ENCODE assay signal across 16 cellular contexts in the genomic region with DNA sequence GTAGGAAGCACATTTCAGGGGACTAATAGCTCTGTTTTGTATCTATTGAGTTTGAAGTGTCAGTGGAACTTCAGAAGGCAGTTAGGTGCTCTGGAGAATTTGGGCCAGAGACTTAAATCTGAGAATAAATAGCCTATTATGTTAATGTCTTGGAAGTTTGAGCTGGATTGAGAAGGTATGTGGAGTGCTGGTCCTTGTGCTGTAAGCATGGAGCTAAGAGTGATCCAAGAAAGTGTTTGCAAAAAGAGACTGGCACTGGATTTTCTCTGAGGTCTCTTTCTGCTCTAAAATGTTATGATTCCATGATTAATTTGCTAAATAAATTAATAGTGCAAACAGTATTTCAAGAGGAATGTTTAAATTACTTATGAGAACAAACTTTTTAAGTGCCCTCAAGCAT.
A peak's percentile ranks its signal among the peaks of the same experiment; 100 is the strongest.
DNase-seq lines count a peak whose midpoint lies in the region; ATAC-seq, FAIRE-seq and TF ChIP-seq lines count a peak whose summit lies in the region.
"Had no signal": no experiment of that assay in that cellular context is flagged by ENCODE, and none has a peak within 500 bp of the region (broad histone marks: within the 10 kb centered on the region; RNA-seq: fewer than 3 reads in every experiment).

No MANE protein-coding gene starts in this region.

- no peak for TF ChIP-seq CTCF in natural killer cell (IDR thresholded peaks at IDR 0.05)

- H3K27ac Mint-ChIP-seq in activated T-cell treated with anti-CD3 and anti-CD28 coated beads, Interleukin-2, amount 50 U/mL, for 72 hours: peak overlapping the region; percentile 17
- peak overlapping the region; percentile 68 to 94 (median 88) for H3K27ac Mint-ChIP-seq in CD4-positive, alpha-beta memory T cell
- H3K27ac Mint-ChIP-seq in activated CD4-positive, alpha-beta memory T cell treated with anti-CD3 and anti-CD28 coated beads for 36 hours: peak overlapping the region; percentile 82
- H3K27ac Mint-ChIP-seq in natural killer cell: no peak overlapping the region

- H3K4me1 ChIP-seq in CD4-positive, alpha-beta memory T cell (ENCODE audit: insufficient read depth, low read length): peaks cover 92% of the 10 kb centered on the region

- no peaks in the 10 kb centered on the region for H3K9me3 ChIP-seq in CD4-positive, alpha-beta memory T cell (ENCODE audit: control insufficient read depth in 1 of 2, low read length in 2 of 2)

- DNase-seq in activated T-cell treated with anti-CD3 and anti-CD28 coated beads, Interleukin-2, amount 50 U/mL, for 72 hours: no peak
- no peak for DNase-seq in activated T-cell treated with anti-CD3 and anti-CD28 coated beads, Interleukin-2, amount 50 U/mL, for 4 hours
- DNase-seq in CD4-positive, alpha-beta memory T cell: no peak
- DNase-seq in activated CD4-positive, alpha-beta memory T cell treated with anti-CD3 and anti-CD28 coated beads for 36 hours: no peak
- DNase-seq in natural killer cell (no peak), GM19239 (ENCODE audit: insufficient read length, low spot score) (no peak)
- DNase-seq in NK-92 treated with Interleukin-12 subunit alpha and Interleukin-12 subunit beta, amount 100 ng/mL, for 24 hours (lab: John Stamatoyannopoulos, UW): no peak
- DNase-seq: GF-D8, NCI-H1417 treated with DMSO at 0.1 percent for 48 hours, NCI-H1930, NCI-H2171 treated with DMSO at 0.1 percent for 48 hours, NCI-H446 treated with DMSO at 0.1 percent for 48 hours, OCI-M1, SIG-M5 had no signal

- peaks cover 78% of the 10 kb centered on the region for H3K4me1 Mint-ChIP-seq in activated T-cell treated with anti-CD3 and anti-CD28 coated beads, Interleukin-2, amount 50 U/mL, for 72 hours (ENCODE audit: low read depth)
- peaks cover 85% of the 10 kb centered on the region for H3K4me1 Mint-ChIP-seq in activated T-cell treated with anti-CD3 and anti-CD28 coated beads, Interleukin-2, amount 50 U/mL, for 4 hours (ENCODE audit: low read depth)
- peaks cover 77 to 86% (median 80%) of the 10 kb centered on the region in 4 donors for H3K4me1 Mint-ChIP-seq in CD4-positive, alpha-beta memory T cell
- H3K4me1 Mint-ChIP-seq in activated CD4-positive, alpha-beta memory T cell treated with anti-CD3 and anti-CD28 coated beads for 36 hours (ENCODE audit: low read depth): peaks cover 81% of the 10 kb centered on the region
- H3K4me1 Mint-ChIP-seq in natural killer cell: peaks cover 33% of the 10 kb centered on the region in 2 donors

- POLR2A ChIA-PET in CD4-positive, alpha-beta memory T cell (lab: Charles Lee; ENCODE audit: partially characterized antibody): interaction anchor here (0.7 to 2.3 kb wide), 14 partner anchors 10 to 67 kb away, joined by 3 to 13 read pairs (median 6); a partner anchor contains a TSS
- POLR2A ChIA-PET in activated CD4-positive, alpha-beta memory T cell treated with anti-CD3 and anti-CD28 coated beads for 36 hours (lab: Charles Lee): interaction anchor here (0.6 to 2.6 kb wide), 7 partner anchors 11 to 1836 kb away, joined by 3 to 7 read pairs (median 3); no protein-coding TSS in a partner anchor

- ATAC-seq in activated T-cell treated with anti-CD3 and anti-CD28 coated beads, Interleukin-2, amount 50 U/mL, for 72 hours (replicated peaks in 1 of 2): no peak
- ATAC-seq in activated T-cell treated with anti-CD3 and anti-CD28 coated beads, Interleukin-2, amount 50 U/mL, for 4 hours: no peak
- ATAC-seq in natural killer cell: no peak

- H3K4me3 Mint-ChIP-seq in activated T-cell treated with anti-CD3 and anti-CD28 coated beads, Interleukin-2, amount 50 U/mL, for 72 hours: peak overlapping the region in 1 of 2 donors; percentile 9
- H3K4me3 Mint-ChIP-seq in activated T-cell treated with anti-CD3 and anti-CD28 coated beads, Interleukin-2, amount 50 U/mL, for 4 hours: no peak overlapping the region
- H3K4me3 Mint-ChIP-seq in CD4-positive, alpha-beta memory T cell: peak overlapping the region in 7 of 8 donors; percentile 26 to 78 (median 76)
- H3K4me3 Mint-ChIP-seq in activated CD4-positive, alpha-beta memory T cell treated with anti-CD3 and anti-CD28 coated beads for 36 hours: no peak overlapping the region
- H3K4me3 Mint-ChIP-seq in natural killer cell: peak overlapping the region; percentile 47

- no peaks in the 10 kb centered on the region for H3K27me3 Mint-ChIP-seq in activated T-cell treated with anti-CD3 and anti-CD28 coated beads, Interleukin-2, amount 50 U/mL, for 72 hours (ENCODE audit: low read depth)
- H3K27me3 Mint-ChIP-seq in activated T-cell treated with anti-CD3 and anti-CD28 coated beads, Interleukin-2, amount 50 U/mL, for 4 hours (ENCODE audit: low read depth): no peaks in the 10 kb centered on the region
- no peaks in the 10 kb centered on the region for H3K27me3 Mint-ChIP-seq in CD4-positive, alpha-beta memory T cell
- H3K27me3 Mint-ChIP-seq in activated CD4-positive, alpha-beta memory T cell treated with anti-CD3 and anti-CD28 coated beads for 36 hours: no peaks in the 10 kb centered on the region
- H3K27me3 Mint-ChIP-seq in natural killer cell (ENCODE audit: low read depth in 2 of 2): no peaks in the 10 kb centered on the region

- H3K4me3 ChIP-seq in CD4-positive, alpha-beta memory T cell (ENCODE audit: low read length in 2 of 2): no peak overlapping the region

- peak overlapping the region; percentile 11 for H3K27ac ChIP-seq in CD4-positive, alpha-beta memory T cell (ENCODE audit: low read depth, low read length)

- CTCF ChIA-PET in CD4-positive, alpha-beta memory T cell (lab: Charles Lee; ENCODE audit: partially characterized antibody): interaction anchor here (1.0 to 3.2 kb wide), 7 partner anchors 13 to 107 kb away, joined by 3 to 14 read pairs (median 5); no protein-coding TSS in a partner anchor
- CTCF ChIA-PET in activated CD4-positive, alpha-beta memory T cell treated with anti-CD3 and anti-CD28 coated beads for 36 hours (lab: Charles Lee): interaction anchor here (0.7 to 1.3 kb wide), 5 partner anchors 23 to 71 kb away, joined by 3 to 5 read pairs (median 3); no protein-coding TSS in a partner anchor

- peaks cover 4 to 7% of the 10 kb centered on the region in 2 donors for H3K36me3 Mint-ChIP-seq in activated T-cell treated with anti-CD3 and anti-CD28 coated beads, Interleukin-2, amount 50 U/mL, for 72 hours (ENCODE audit: insufficient read depth in 2 of 2)
- peaks cover 3% of the 10 kb centered on the region for H3K36me3 Mint-ChIP-seq in activated T-cell treated with anti-CD3 and anti-CD28 coated beads, Interleukin-2, amount 50 U/mL, for 4 hours (ENCODE audit: insufficient read depth)
- peaks cover 0 to 2% of the 10 kb centered on the region in 2 donors for H3K36me3 Mint-ChIP-seq in CD4-positive, alpha-beta memory T cell
- H3K36me3 Mint-ChIP-seq in activated CD4-positive, alpha-beta memory T cell treated with anti-CD3 and anti-CD28 coated beads for 36 hours: no peaks in the 10 kb centered on the region
- no peaks in the 10 kb centered on the region for H3K36me3 Mint-ChIP-seq in natural killer cell

- intact Hi-C loops in CD4-positive, alpha-beta memory T cell (cut with micrococcal nuclease): loop anchor here (5.0 kb wide), 1 partner anchor 63 kb away; a partner anchor contains a TSS
- intact Hi-C loops in activated CD4-positive, alpha-beta memory T cell treated with anti-CD3 and anti-CD28 coated beads for 36 hours (cut with micrococcal nuclease): loop anchor here (5.0 to 10.0 kb wide), 2 partner anchors 133 to 1725 kb away; a partner anchor contains a TSS
- intact Hi-C loops in natural killer cell (cut with micrococcal nuclease): no loop called here

- no peaks in the 10 kb centered on the region for H3K27me3 ChIP-seq in CD4-positive, alpha-beta memory T cell (ENCODE audit: insufficient read depth, low read length)

- peaks cover 0 to 4% of the 10 kb centered on the region in 2 donors for H3K9me3 Mint-ChIP-seq in activated T-cell treated with anti-CD3 and anti-CD28 coated beads, Interleukin-2, amount 50 U/mL, for 72 hours
- no peaks in the 10 kb centered on the region for H3K9me3 Mint-ChIP-seq in activated T-cell treated with anti-CD3 and anti-CD28 coated beads, Interleukin-2, amount 50 U/mL, for 4 hours
- peaks cover 0 to 5% (median 0%) of the 10 kb centered on the region in 8 donors for H3K9me3 Mint-ChIP-seq in CD4-positive, alpha-beta memory T cell
- H3K9me3 Mint-ChIP-seq in activated CD4-positive, alpha-beta memory T cell treated with anti-CD3 and anti-CD28 coated beads for 36 hours: no peaks in the 10 kb centered on the region
- H3K9me3 Mint-ChIP-seq in natural killer cell: peaks cover 0 to 2% of the 10 kb centered on the region in 2 donors

- no peak for FAIRE-seq in GM19239 (lab: Jason Lieb, UNC)
- FAIRE-seq: GM12892, H1 had no signal

- H3K36me3 ChIP-seq in CD4-positive, alpha-beta memory T cell (ENCODE audit: insufficient read depth, low read length): no peaks in the 10 kb centered on the region

Comparison
In these comparisons a context has a peak if more than half of its experiments do, and no peak if none do; other contexts are left out.
1. H3K27ac Mint-ChIP-seq: peak in activated T-cell treated with anti-CD3 and anti-CD28 coated beads, Interleukin-2, amount 50 U/mL, for 72 hours (single experiment), CD4-positive, alpha-beta memory T cell (7 of 7) and activated CD4-positive, alpha-beta memory T cell treated with anti-CD3 and anti-CD28 coated beads for 36 hours (single experiment); none in natural killer cell (0 of 2).
2. H3K4me3 Mint-ChIP-seq: peak in CD4-positive, alpha-beta memory T cell (7 of 8) and natural killer cell (single experiment); none in activated T-cell treated with anti-CD3 and anti-CD28 coated beads, Interleukin-2, amount 50 U/mL, for 4 hours (single experiment) and activated CD4-positive, alpha-beta memory T cell treated with anti-CD3 and anti-CD28 coated beads for 36 hours (single experiment).